Comparison of ENCODE assay signal across 31 cellular contexts in the genomic region with DNA sequence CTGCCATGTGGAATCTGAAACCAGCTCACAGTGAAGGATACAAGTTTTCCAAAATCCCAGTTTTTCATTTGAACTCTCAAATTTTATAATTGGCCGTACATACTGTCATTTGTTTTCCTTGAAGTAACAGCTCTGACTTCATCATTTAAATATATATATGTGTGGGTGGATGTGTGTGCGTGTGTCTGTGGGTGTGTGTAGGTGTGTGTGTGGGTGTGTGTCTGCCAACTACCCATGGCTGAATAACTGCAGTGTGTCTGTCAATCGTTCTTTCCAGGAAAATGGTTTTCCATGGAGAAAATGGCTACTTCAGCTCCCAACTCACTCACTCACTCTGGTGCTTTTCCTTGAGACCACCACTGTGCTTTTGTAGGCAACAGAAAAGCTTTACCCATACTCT.
"Had no signal": no experiment of that assay in that cellular context is flagged by ENCODE, and none has a peak within 500 bp of the region (broad histone marks: within the 10 kb centered on the region; RNA-seq: fewer than 3 reads in every experiment).

No MANE protein-coding gene starts in this region.

- H3K4me3 ChIP-seq: colonic mucosa, esophagus squamous epithelium, left lung, lung, ovary, smooth muscle cell, stomach, thoracic aorta, tibial nerve, upper lobe of right lung, uterus had no signal

- H3K36me3 ChIP-seq: colonic mucosa, esophagus squamous epithelium, left lung, ovary, stomach, thoracic aorta, tibial nerve, upper lobe of right lung, uterus had no signal

- H3K27ac ChIP-seq: colonic mucosa, ovary, uterus had no signal

- H3K4me2 ChIP-seq: smooth muscle cell had no signal

- H3K9me3 ChIP-seq: colonic mucosa, esophagus squamous epithelium, left lung, ovary, stomach, thoracic aorta, tibial nerve, upper lobe of right lung, uterus had no signal

- DNase-seq: colonic mucosa; dermis blood vessel endothelial cell; effector memory CD4-positive, alpha-beta T cell; erythroblast; esophagus squamous epithelium; foreskin melanocyte; glutamatergic neuron; hypothalamus; immature natural killer cell; islet precursor cell; kidney glomerular epithelial cell; left lung; mesenchymal stem cell; midbrain; naive thymus-derived CD8-positive, alpha-beta T cell; occipital lobe; ovary; retina; stimulated activated CD4-positive, alpha-beta T cell treated with anti-CD3 and anti-CD28 coated beads, Interleukin-2, amount 100 ng/mL, for 24 hours; stimulated activated CD4-positive, alpha-beta T cell treated with anti-CD3 and anti-CD28 coated beads, Interleukin-4, amount 100 ng/mL, for 24 hours; stimulated activated naive CD4-positive, alpha-beta T cell treated with Interleukin-2 at 50 U/mL for 16 hours; stomach; substantia nigra; upper lobe of right lung; uterus had no signal

- H3K4me1 ChIP-seq: colonic mucosa, uterus had no signal

- H3K27me3 ChIP-seq: colonic mucosa, esophagus squamous epithelium, left lung, ovary, stomach, tibial nerve, upper lobe of right lung, uterus had no signal

- ATAC-seq: left lung; naive thymus-derived CD8-positive, alpha-beta T cell; sciatic nerve; stimulated activated effector memory CD8-positive, alpha-beta T cell treated with anti-CD3 and anti-CD28 coated beads, Interleukin-12 subunit alpha, Interleukin-12 subunit beta, amount 100 ng/mL, for 72 hours; upper lobe of right lung had no signal
